In the genomic region with DNA sequence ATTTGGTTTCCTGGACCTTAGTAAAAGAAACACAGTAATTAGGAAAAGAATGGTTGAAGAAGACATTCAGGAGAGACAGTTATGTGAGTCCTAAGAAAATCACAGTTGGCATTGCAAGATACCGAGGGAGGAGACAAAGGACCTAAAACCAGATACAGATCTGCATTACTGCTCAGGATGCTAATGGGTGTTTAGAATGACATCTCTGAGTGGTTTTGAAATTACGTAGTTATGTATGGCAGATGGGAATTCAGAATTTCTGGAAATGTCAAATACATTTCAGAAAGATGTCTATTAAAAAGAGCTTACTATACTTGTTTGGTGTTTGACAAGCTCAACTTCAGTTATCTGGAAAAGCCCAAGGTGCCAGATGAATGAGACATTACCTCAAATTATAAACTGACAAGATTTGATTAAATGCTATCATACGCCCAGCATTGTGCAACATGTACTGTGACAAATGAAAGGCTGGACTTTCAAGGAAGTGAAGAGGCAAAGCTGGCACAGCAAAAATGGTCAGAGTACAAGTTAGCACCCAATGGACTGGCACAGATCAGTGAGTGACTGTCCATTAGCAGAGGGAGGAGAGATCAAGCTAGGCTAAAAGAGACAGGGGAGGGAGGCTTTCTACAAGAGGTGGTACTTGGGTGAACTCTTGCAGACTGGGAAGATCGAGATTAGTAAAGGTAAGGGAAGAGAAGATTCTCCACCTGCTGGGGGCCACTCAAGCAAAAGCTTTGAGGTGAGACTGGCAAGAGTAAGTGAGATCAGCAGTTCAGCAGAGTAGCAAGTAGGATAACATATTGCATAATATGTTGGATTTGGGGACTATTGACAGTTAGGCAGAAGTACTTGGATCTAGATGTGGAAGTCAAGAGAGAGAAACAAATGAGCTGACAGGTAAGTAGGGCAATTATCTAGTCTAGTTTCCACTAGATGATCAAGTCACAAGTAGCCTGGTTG, we compare ENCODE assay signal across 16 cellular contexts.
DNase-seq lines count a peak whose midpoint lies in the region; ATAC-seq lines count a peak whose summit lies in the region.
"Had no signal": no experiment of that assay in that cellular context is flagged by ENCODE, and none has a peak within 500 bp of the region (broad histone marks: within the 10 kb centered on the region; RNA-seq: fewer than 3 reads in every experiment).

No MANE protein-coding gene starts in this region.

- no peak for DNase-seq in left ventricle myocardium superior
- no peak for DNase-seq in Right ventricle myocardium inferior (ENCODE audit: missing footprints)
- peak; percentile 62 for DNase-seq in mucosa of gallbladder (ENCODE audit: low spot score)
- DNase-seq in sciatic nerve (ENCODE audit: low spot score): no peak
- no peak for DNase-seq in KG1 (lab: John Stamatoyannopoulos, UW)
- no peak for DNase-seq in activated effector memory CD4-positive, alpha-beta T cell treated with anti-CD3 and anti-CD28 coated beads, Interleukin-2, amount 50 U/mL, for 16 hours
- DNase-seq: AML-193; Caco-2; CD4-positive, alpha-beta T cell; DMS79; GDM1; GM23248; HFFc6 had no signal

- ATAC-seq in left ventricle myocardium superior: peak; percentile 56
- no peak for ATAC-seq in Right ventricle myocardium inferior
- ATAC-seq in sciatic nerve: peak; percentile 63
- no peak for ATAC-seq in esophagus mucosa
- ATAC-seq: A549, HCT116 had no signal

- intact Hi-C loops in left ventricle myocardium superior (cut with micrococcal nuclease) (loop anchor here (10.0 kb wide), 1 partner anchor 552 kb away; the partner anchor contains the start of gene MYCN), Right ventricle myocardium inferior (cut with DNase I) (no loop called here), sciatic nerve (cut with DNase I) (no loop called here)

Comparison
In these comparisons a context has a peak if more than half of its experiments do, and no peak if none do; other contexts are left out.
1. ATAC-seq: peak in left ventricle myocardium superior (single experiment) and sciatic nerve (single experiment); none in Right ventricle myocardium inferior (single experiment) and esophagus mucosa (single experiment).